In the genomic region with DNA sequence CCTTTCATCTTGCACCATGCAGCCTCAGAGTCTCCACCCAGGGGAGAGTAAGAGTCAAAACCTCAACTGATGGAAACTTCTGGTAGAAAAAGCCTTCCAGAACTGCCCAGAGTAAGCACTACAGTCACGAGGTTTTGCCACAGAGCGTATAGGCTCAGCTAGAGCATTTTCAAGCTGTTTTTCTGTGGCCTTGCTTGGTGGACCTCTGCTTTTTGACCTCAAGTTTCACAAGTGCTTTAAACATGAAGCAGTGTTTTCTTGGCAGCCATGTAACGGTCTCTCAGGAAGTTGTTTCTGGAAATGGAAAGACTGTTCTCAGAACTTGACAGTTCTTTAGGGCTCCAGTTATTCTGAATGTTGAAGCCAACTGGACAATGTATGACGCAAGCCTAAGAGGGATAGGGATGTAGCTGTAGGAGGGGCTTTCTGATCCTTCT, we compare ENCODE assay signal across 8 cellular contexts.
DNase-seq lines count a peak whose midpoint lies in the region; ATAC-seq and TF ChIP-seq lines count a peak whose summit lies in the region.

No MANE protein-coding gene starts in this region.

- H3K79me2 ChIP-seq in DND-41 (ENCODE audit: insufficient read depth, low read length) = no peaks in the 10 kb centered on the region

- H3K9ac ChIP-seq in DND-41 (ENCODE audit: low read depth, low read length) (no peak overlapping the region), liver (ENCODE audit: low read depth in 1 of 2, low read length in 2 of 2) (no peak overlapping the region)

- no peaks in the 10 kb centered on the region for H3K36me3 Mint-ChIP-seq in T-helper 17 cell (ENCODE audit: low read depth)

- no peaks in the 10 kb centered on the region for H4K20me1 ChIP-seq in DND-41 (ENCODE audit: insufficient read depth, low read length)

- H3K4me3 Mint-ChIP-seq in T-helper 17 cell = no peak overlapping the region

- H3K9me3 ChIP-seq in DND-41 (ENCODE audit: insufficient read depth, low read length, severe bottlenecking) = no peaks in the 10 kb centered on the region
- H3K9me3 ChIP-seq in T-helper 17 cell (ENCODE audit: control insufficient read depth, low read length, poor library complexity, severe bottlenecking) = peaks cover 3% of the 10 kb centered on the region
- no peaks in the 10 kb centered on the region for H3K9me3 ChIP-seq in liver (ENCODE audit: control insufficient read depth in 4 of 4, low read length in 3 of 4)

- H3K36me3 ChIP-seq in DND-41 (ENCODE audit: insufficient read depth, low read length) (no peaks in the 10 kb centered on the region), liver (ENCODE audit: control insufficient read depth in 4 of 4, insufficient read depth in 3 of 4, low read depth in 1 of 4, low read length in 3 of 4) (no peaks in the 10 kb centered on the region)

- peak overlapping the region; percentile 24 for H3K27ac Mint-ChIP-seq in T-helper 17 cell

- H3K27me3 Mint-ChIP-seq in T-helper 17 cell = no peaks in the 10 kb centered on the region

- H3K4me2 ChIP-seq in DND-41 (ENCODE audit: insufficient read depth, low read length) = no peak overlapping the region

- peak; percentile 43 to 57 for TF ChIP-seq RAD21 in liver (IDR thresholded peaks at IDR 0.05)

- H3K4me1 ChIP-seq in DND-41 (ENCODE audit: insufficient read depth, low read length) (no peaks in the 10 kb centered on the region), liver (ENCODE audit: control insufficient read depth in 4 of 4, insufficient read depth in 4 of 4, low read length in 3 of 4) (peaks cover 12 to 60% (median 50%) of the 10 kb centered on the region in 4 donors)

- H3K4me1 Mint-ChIP-seq in T-helper 17 cell = peaks cover 18% of the 10 kb centered on the region

- H3K27me3 ChIP-seq in DND-41 (ENCODE audit: insufficient read depth, low read length, poor library complexity) (no peaks in the 10 kb centered on the region), liver (ENCODE audit: control insufficient read depth in 4 of 4, insufficient read depth in 4 of 4, low read length in 3 of 4) (no peaks in the 10 kb centered on the region)

- peak; percentile 33; the same call in 1 of the 3 replicates for ATAC-seq in DND-41 (ENCODE audit: insufficient read depth, low read depth)
- ATAC-seq in GM21737 (IDR thresholded peaks at IDR 0.05; ENCODE audit: unreplicated experiment) = peak; percentile 88
- peak; percentile 50 for ATAC-seq in T-helper 17 cell
- ATAC-seq in GM21360 (IDR thresholded peaks at IDR 0.05; ENCODE audit: unreplicated experiment) = no peak

- no peak overlapping the region; the same call in 1 of the 2 replicates for H2AFZ ChIP-seq in DND-41 (ENCODE audit: low read depth, low read length)

- WGBS in liver = 37% methylated on average over 4 of the region's 4 CpGs

- DNase-seq in DND-41 (no peak), T-helper 17 cell (no peak), NOMO-1 (lab: John Stamatoyannopoulos, UW; ENCODE audit: unreplicated experiment in 2 of 2) (no peak), ecto neural progenitor cell (ENCODE audit: low spot score) (no peak), NCI-H1436 treated with DMSO at 0.1 percent for 48 hours (lab: John Stamatoyannopoulos, UW) (no peak)

- H3K4me3 ChIP-seq in DND-41 (ENCODE audit: low read depth in 1 of 2, low read length in 2 of 2) (no peak overlapping the region), liver (ENCODE audit: low read depth in 1 of 3, low read length in 3 of 3) (no peak overlapping the region)

- no peak for TF ChIP-seq CTCF in DND-41 (IDR thresholded peaks at IDR 0.05; ENCODE audit: borderline replicate concordance, extremely low read depth, low read length, poor library complexity, severe bottlenecking)
- TF ChIP-seq CTCF in liver (IDR thresholded peaks at IDR 0.05; ENCODE audit: low read depth, low read length, missing input control) = no peak

- no peak overlapping the region for H3K27ac ChIP-seq in DND-41 (ENCODE audit: low read length)
- peak overlapping the region; percentile 68 to 86 for H3K27ac ChIP-seq in liver (ENCODE audit: low read depth in 1 of 2, low read length in 2 of 2)

TF ChIP-seq in liver, 16 proteins besides CTCF, POLR2A, EP300 and RAD21:
- no peak for TF ChIP-seq TAF1 (conservative IDR thresholded peaks at IDR 0.05)
- TF ChIP-seq YY1 (IDR thresholded peaks at IDR 0.05) = peak; percentile 72
- peak in 1 of 2 donors; percentile 13 for TF ChIP-seq JUND (IDR thresholded peaks at IDR 0.05)
- TF ChIP-seq, protein P1, sequence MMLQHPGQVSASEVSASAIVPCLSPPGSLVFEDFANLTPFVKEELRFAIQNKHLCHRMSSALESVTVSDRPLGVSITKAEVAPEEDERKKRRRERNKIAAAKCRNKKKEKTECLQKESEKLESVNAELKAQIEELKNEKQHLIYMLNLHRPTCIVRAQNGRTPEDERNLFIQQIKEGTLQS (IDR thresholded peaks at IDR 0.05) = peak; percentile 45
- TF ChIP-seq NR2F2 (IDR thresholded peaks at IDR 0.05) = peak; percentile 87
- TF ChIP-seq FOXA1 (IDR thresholded peaks at IDR 0.05) = no peak
- TF ChIP-seq, protein P2, sequence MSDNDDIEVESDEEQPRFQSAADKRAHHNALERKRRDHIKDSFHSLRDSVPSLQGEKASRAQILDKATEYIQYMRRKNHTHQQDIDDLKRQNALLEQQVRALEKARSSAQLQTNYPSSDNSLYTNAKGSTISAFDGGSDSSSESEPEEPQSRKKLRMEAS (IDR thresholded peaks at IDR 0.05) = peak; percentile 81
- TF ChIP-seq FOXA2 (IDR thresholded peaks at IDR 0.05) = no peak
- TF ChIP-seq, protein P3, sequence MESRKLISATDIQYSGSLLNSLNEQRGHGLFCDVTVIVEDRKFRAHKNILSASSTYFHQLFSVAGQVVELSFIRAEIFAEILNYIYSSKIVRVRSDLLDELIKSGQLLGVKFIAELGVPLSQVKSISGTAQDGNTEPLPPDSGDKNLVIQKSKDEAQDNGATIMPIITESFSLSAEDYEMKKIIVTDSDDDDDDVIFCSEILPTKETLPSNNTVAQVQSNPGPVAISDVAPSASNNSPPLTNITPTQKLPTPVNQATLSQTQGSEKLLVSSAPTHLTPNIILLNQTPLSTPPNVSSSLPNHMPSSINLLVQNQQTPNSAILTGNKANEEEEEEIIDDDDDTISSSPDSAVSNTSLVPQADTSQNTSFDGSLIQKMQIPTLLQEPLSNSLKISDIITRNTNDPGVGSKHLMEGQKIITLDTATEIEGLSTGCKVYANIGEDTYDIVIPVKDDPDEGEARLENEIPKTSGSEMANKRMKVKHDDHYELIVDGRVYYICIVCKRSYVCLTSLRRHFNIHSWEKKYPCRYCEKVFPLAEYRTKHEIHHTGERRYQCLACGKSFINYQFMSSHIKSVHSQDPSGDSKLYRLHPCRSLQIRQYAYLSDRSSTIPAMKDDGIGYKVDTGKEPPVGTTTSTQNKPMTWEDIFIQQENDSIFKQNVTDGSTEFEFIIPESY (IDR thresholded peaks at IDR 0.05) = peak; percentile 25
- TF ChIP-seq, protein P4, sequence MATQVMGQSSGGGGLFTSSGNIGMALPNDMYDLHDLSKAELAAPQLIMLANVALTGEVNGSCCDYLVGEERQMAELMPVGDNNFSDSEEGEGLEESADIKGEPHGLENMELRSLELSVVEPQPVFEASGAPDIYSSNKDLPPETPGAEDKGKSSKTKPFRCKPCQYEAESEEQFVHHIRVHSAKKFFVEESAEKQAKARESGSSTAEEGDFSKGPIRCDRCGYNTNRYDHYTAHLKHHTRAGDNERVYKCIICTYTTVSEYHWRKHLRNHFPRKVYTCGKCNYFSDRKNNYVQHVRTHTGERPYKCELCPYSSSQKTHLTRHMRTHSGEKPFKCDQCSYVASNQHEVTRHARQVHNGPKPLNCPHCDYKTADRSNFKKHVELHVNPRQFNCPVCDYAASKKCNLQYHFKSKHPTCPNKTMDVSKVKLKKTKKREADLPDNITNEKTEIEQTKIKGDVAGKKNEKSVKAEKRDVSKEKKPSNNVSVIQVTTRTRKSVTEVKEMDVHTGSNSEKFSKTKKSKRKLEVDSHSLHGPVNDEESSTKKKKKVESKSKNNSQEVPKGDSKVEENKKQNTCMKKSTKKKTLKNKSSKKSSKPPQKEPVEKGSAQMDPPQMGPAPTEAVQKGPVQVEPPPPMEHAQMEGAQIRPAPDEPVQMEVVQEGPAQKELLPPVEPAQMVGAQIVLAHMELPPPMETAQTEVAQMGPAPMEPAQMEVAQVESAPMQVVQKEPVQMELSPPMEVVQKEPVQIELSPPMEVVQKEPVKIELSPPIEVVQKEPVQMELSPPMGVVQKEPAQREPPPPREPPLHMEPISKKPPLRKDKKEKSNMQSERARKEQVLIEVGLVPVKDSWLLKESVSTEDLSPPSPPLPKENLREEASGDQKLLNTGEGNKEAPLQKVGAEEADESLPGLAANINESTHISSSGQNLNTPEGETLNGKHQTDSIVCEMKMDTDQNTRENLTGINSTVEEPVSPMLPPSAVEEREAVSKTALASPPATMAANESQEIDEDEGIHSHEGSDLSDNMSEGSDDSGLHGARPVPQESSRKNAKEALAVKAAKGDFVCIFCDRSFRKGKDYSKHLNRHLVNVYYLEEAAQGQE (IDR thresholded peaks at IDR 0.05) = peak; percentile 29
- peak; percentile 57 to 65 for TF ChIP-seq HNF4A (conservative IDR thresholded peaks at IDR 0.05)
- TF ChIP-seq GABPA (IDR thresholded peaks at IDR 0.05 in 1 of 2, conservative IDR thresholded peaks at IDR 0.05 in 1 of 2) = no peak
- no peak for TF ChIP-seq HNF4G (IDR thresholded peaks at IDR 0.05)
- peak; percentile 63 for TF ChIP-seq SP1 (IDR thresholded peaks at IDR 0.05)
- peak; percentile 28 to 60 for TF ChIP-seq RXRA (IDR thresholded peaks at IDR 0.05)
- TF ChIP-seq EGR1 (IDR thresholded peaks at IDR 0.05; ENCODE audit: low read depth in 2 of 2) = no peak
